ENCODE assay signal across 9 cellular contexts in the genomic region with DNA sequence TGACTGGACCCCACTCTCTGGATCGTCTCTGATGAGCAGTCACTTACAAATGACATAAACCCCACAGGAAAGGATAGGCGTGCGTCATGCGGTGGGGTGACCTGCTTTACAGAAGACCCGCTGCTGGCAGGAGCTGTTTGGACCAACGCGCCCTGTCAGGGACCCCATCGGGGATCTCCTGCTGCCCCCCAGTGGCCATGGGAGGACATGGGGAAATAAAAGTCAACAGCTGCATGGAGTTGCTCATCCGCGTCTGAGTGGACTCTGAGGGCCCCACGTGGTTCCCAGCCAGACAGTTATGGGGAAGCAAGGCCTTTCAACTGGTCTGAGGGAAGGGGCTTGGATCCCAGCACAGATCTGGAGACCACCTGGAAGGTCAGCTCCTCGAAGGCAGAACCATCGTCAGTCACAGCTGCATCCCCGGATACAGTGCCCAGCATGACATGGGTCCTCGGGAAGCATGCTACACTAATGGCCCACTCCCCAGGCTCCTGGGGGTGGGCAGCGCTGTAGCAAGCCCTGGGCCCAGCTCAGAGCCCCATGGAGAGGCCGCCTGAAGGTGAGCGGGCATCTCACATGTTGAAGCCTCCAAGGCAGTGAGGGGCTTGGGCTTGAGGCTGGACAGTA. TPM values are rescaled to one million over a fixed set of nuclear protein-coding genes. Genes with fewer than 3 reads are reported as not detected.
DNase-seq lines count a peak whose midpoint lies in the region; ATAC-seq and TF ChIP-seq lines count a peak whose summit lies in the region.
"Had no signal": no experiment of that assay in that cellular context is flagged by ENCODE, and none has a peak within 500 bp of the region (broad histone marks: within the 10 kb centered on the region; RNA-seq: fewer than 3 reads in every experiment).

No MANE protein-coding gene starts in this region.

- no peaks in the 10 kb centered on the region for H3K9me2 ChIP-seq in OCI-LY7 (ENCODE audit: insufficient read depth, low read length)

- DNase-seq in GM03348 (ENCODE audit: low spot score) (peak; percentile 96), HT1080 (ENCODE audit: low read depth) (peak; percentile 86), OCI-LY7 (ENCODE audit: low spot score) (peak; percentile 85), activated T-cell treated with anti-CD3 and anti-CD28 coated beads for 1 hour (ENCODE audit: low read depth) (peak; percentile 72)
- DNase-seq in naive thymus-derived CD8-positive, alpha-beta T cell = peak; percentile 58 to 87 (median 70)
- DNase-seq in stimulated activated CD8-positive, alpha-beta memory T cell treated with anti-CD3 and anti-CD28 coated beads, Interleukin-7, amount 100 ng/mL, for 24 hours (ENCODE audit: low read depth) = peak; percentile 66

- H3K36me3 ChIP-seq in OCI-LY7 (ENCODE audit: insufficient read depth, low read length) = no peaks in the 10 kb centered on the region

- H3K27ac ChIP-seq in OCI-LY7 (ENCODE audit: low read depth, low read length, poor library complexity, severe bottlenecking) = no peak overlapping the region
- H3K27ac ChIP-seq: epithelial cell of prostate had no signal

- H3K4me1 Mint-ChIP-seq in naive thymus-derived CD8-positive, alpha-beta T cell = peaks cover 11 to 23% (median 20%) of the 10 kb centered on the region in 4 donors

- H3K27ac Mint-ChIP-seq in naive thymus-derived CD8-positive, alpha-beta T cell = peak overlapping the region in 1 of 10 donors; percentile 37

- peaks cover 0 to 2% (median 0%) of the 10 kb centered on the region in 3 donors for H3K36me3 Mint-ChIP-seq in naive thymus-derived CD8-positive, alpha-beta T cell

- H3K4me2 ChIP-seq in OCI-LY7 (ENCODE audit: low read length) = peak overlapping the region; percentile 29; the same call in 1 of the 2 replicates

- no peaks in the 10 kb centered on the region for H3K79me2 ChIP-seq in OCI-LY7 (ENCODE audit: insufficient read depth, low read depth, low read length)

- CTCF ChIA-PET in OCI-LY7 (lab: Charles Lee; ENCODE audit: unreplicated experiment) = no interaction called here

- H3K4me3 Mint-ChIP-seq in naive thymus-derived CD8-positive, alpha-beta T cell = peak overlapping the region in 1 of 10 donors; percentile 6

- H3K9me3 ChIP-seq in OCI-LY7 (ENCODE audit: low read length) = no peaks in the 10 kb centered on the region

- ATAC-seq in esophagus mucosa (peak; percentile 66), GM18907 (IDR thresholded peaks at IDR 0.05; ENCODE audit: unreplicated experiment) (no peak)
- peak; percentile 87 to 88 for ATAC-seq in naive thymus-derived CD8-positive, alpha-beta T cell

- POLR2A ChIA-PET in OCI-LY7 (lab: Charles Lee) = no interaction called here
- POLR2A ChIA-PET in naive thymus-derived CD8-positive, alpha-beta T cell (lab: Charles Lee) = interaction anchor here (0.7 kb wide), 1 partner anchor 254 kb away, joined by 3 read pairs; a partner anchor contains a TSS

- TF ChIP-seq CTCF in OCI-LY7 (conservative IDR thresholded peaks at IDR 0.05; ENCODE audit: low read length) = peak; percentile 87

- peaks cover 0 to 4% (median 0%) of the 10 kb centered on the region in 5 donors for H3K27me3 Mint-ChIP-seq in naive thymus-derived CD8-positive, alpha-beta T cell

- no peaks in the 10 kb centered on the region for H4K20me1 ChIP-seq in OCI-LY7 (ENCODE audit: insufficient read depth, low read length)

- no peak overlapping the region for H3K4me3 ChIP-seq in OCI-LY7 (ENCODE audit: low read depth, low read length, poor library complexity, severe bottlenecking)

- H3K9me3 Mint-ChIP-seq in naive thymus-derived CD8-positive, alpha-beta T cell = no peaks in the 10 kb centered on the region

- BruUV-seq in OCI-LY7 (replicated peaks; lab: Mats Ljungman, UMichigan) = no TSS peak

- H2AFZ ChIP-seq in OCI-LY7 (ENCODE audit: low read length) = no peak overlapping the region

- peaks cover 11% of the 10 kb centered on the region for H3K4me1 ChIP-seq in OCI-LY7 (ENCODE audit: insufficient read depth, low read length, poor library complexity, severe bottlenecking)

- intact Hi-C loops in OCI-LY7 (cut with micrococcal nuclease; ENCODE audit: unreplicated experiment) = loop anchor here (1.0 kb wide), 1 partner anchor 43 kb away; no protein-coding TSS in a partner anchor

RNA-seq across cellular contexts. Expression of a gene that starts 32.1 kb away (rescaled TPM):
- total RNA-seq in HT1080 (2014; rRNA removed; shearing (Covaris generic)) = 2.6 and 3.1 TPM in 2 replicates
- polyA plus RNA-seq in HT1080 (2015; cell fraction: cytosol; rRNA removed) = 1.7 TPM in 2 replicates
- polyA plus RNA-seq in HT1080 (2015; cell fraction: nucleus; rRNA removed) = 2.4 and 3.9 TPM in 2 replicates
- total RNA-seq in OCI-LY7 (2014; rRNA removed; shearing (Covaris generic)) = not detected in 2 replicates
- total RNA-seq in OCI-LY7 (2022) (not detected in 2 replicates), esophagus mucosa (0.28 TPM)
- total RNA-seq in naive thymus-derived CD8-positive, alpha-beta T cell = not detected
- polyA plus RNA-seq in naive thymus-derived CD8-positive, alpha-beta T cell = not detected

RNA-seq across cellular contexts. Expression of a gene that starts 46.4 kb away (rescaled TPM):
- total RNA-seq in HT1080 (2014; rRNA removed; shearing (Covaris generic)) = not detected in 2 replicates
- 0.09 TPM in 1 of 2 replicates, not detected in the other for polyA plus RNA-seq in HT1080 (2015; cell fraction: cytosol; rRNA removed)
- polyA plus RNA-seq in HT1080 (2015; cell fraction: nucleus; rRNA removed) = 0.16 TPM in 1 of 2 replicates, not detected in the other
- not detected in 2 replicates for total RNA-seq in OCI-LY7 (2014; rRNA removed; shearing (Covaris generic))
- total RNA-seq in OCI-LY7 (2022) = not detected in 2 replicates
- total RNA-seq in esophagus mucosa = 0.36 TPM
- not detected for total RNA-seq in naive thymus-derived CD8-positive, alpha-beta T cell
- not detected for polyA plus RNA-seq in naive thymus-derived CD8-positive, alpha-beta T cell
